In the genomic region with DNA sequence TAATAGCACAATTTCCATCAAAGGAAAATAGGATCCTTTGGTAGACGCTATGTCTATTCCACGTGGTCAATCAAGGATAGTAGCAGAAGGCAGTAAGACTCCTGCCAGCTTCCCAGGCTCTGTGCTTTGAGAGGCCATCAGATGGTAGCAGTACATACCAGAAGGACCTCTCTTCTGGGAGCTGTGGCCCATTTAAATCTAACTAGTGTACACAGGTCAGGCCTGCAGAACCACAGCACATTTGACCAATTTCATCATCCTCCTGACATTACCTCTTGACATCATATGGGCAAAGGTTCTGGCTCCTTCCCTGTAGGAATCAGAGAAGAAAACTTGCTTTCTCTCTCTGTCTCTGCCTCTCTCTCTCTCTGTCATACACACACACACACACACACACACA, we compare ENCODE assay signal across 16 cellular contexts.
DNase-seq lines count a peak whose midpoint lies in the region; ATAC-seq, FAIRE-seq and TF ChIP-seq lines count a peak whose summit lies in the region.
"Had no signal": no experiment of that assay in that cellular context is flagged by ENCODE, and none has a peak within 500 bp of the region (broad histone marks: within the 10 kb centered on the region; RNA-seq: fewer than 3 reads in every experiment).

No MANE protein-coding gene starts in this region.

- FAIRE-seq in H1 (lab: Jason Lieb, UNC): no peak
- FAIRE-seq: colon had no signal

- no peak overlapping the region for H3K4me3 Mint-ChIP-seq in activated naive CD8-positive, alpha-beta T cell treated with anti-CD3 and anti-CD28 coated beads, Interleukin-2, amount 50 U/mL, for 24 hours
- H3K4me3 Mint-ChIP-seq: natural killer cell treated with Interleukin-12 subunit alpha and Interleukin-12 subunit beta and Interleukin-15 and Interleukin-18, amount 100 ng/mL, for 72 hours had no signal

- H2BK120ac ChIP-seq in H1 (replicated peaks; ENCODE audit: low read depth, low read length): no peak overlapping the region
- H2BK120ac ChIP-seq in mesenchymal stem cell (ENCODE audit: low read depth, low read length): no peak overlapping the region

- H3K4me1 Mint-ChIP-seq in activated naive CD8-positive, alpha-beta T cell treated with anti-CD3 and anti-CD28 coated beads, Interleukin-2, amount 50 U/mL, for 24 hours: no peaks in the 10 kb centered on the region

- no peak overlapping the region for H3K23ac ChIP-seq in H1 (ENCODE audit: insufficient read length)
- H3K23ac ChIP-seq in mesenchymal stem cell (ENCODE audit: low read length in 2 of 2): no peak overlapping the region

- H3K4me2 ChIP-seq in Loucy (ENCODE audit: low read depth, low read length, poor library complexity, severe bottlenecking): no peak overlapping the region
- H3K4me2 ChIP-seq in H1 (ENCODE audit: insufficient read depth in 1 of 2, low read depth in 2 of 2, low read length in 2 of 2): no peak overlapping the region
- H3K4me2 ChIP-seq in mesenchymal stem cell (ENCODE audit: low read length, poor library complexity, severe bottlenecking): no peak overlapping the region
- no peak overlapping the region for H3K4me2 ChIP-seq in MM.1S (ENCODE audit: low read depth, low read length)

- ATAC-seq in GM21526 (IDR thresholded peaks at IDR 0.05; ENCODE audit: low FRiP score, unreplicated experiment): no peak
- no peak for ATAC-seq in activated naive CD8-positive, alpha-beta T cell treated with anti-CD3 and anti-CD28 coated beads, Interleukin-2, amount 50 U/mL, for 24 hours
- ATAC-seq: natural killer cell treated with Interleukin-12 subunit alpha and Interleukin-12 subunit beta and Interleukin-15 and Interleukin-18, amount 100 ng/mL, for 72 hours had no signal

- no peak for TF ChIP-seq POLR2A in H1 (IDR thresholded peaks at IDR 0.05; ENCODE audit: control extremely low read depth in 1 of 2, low read depth in 2 of 2, low read length in 2 of 2)

- no peaks in the 10 kb centered on the region for H3K4me1 ChIP-seq in Loucy (ENCODE audit: insufficient read depth, low read length, poor library complexity, severe bottlenecking)
- H3K4me1 ChIP-seq in H1 (replicated peaks in 1 of 4; ENCODE audit: control insufficient read depth in 3 of 4, insufficient read depth in 4 of 4, low read length in 3 of 4): no peaks in the 10 kb centered on the region
- no peaks in the 10 kb centered on the region for H3K4me1 ChIP-seq in mesenchymal stem cell (ENCODE audit: control insufficient read depth, insufficient read depth, low read depth, low read length)
- H3K4me1 ChIP-seq in MM.1S (ENCODE audit: low read length): no peaks in the 10 kb centered on the region
- H3K4me1 ChIP-seq: lower lobe of right lung, SJCRH30 had no signal

- H3K9me2 ChIP-seq in Loucy (replicated peaks; ENCODE audit: low read depth, low read length) (no peaks in the 10 kb centered on the region), MM.1S (replicated peaks; ENCODE audit: insufficient read depth, low read length) (no peaks in the 10 kb centered on the region)

- 100% methylated on average over 2 of the region's 2 CpGs; no CpG with 5 or more reads in 1 of the 2 experiments for WGBS in H1 (ENCODE audit: extremely low coverage in 1 of 2, insufficient coverage in 1 of 2, insufficient read length in 1 of 2, insufficient replicate concordance in 2 of 2, low coverage in 1 of 2, low lambda C conversion rate in 2 of 2, missing lambda C conversion rate in 1 of 2), 2 experiments
- WGBS in mesenchymal stem cell: 93% methylated on average over 2 of the region's 2 CpGs

- H3K9ac ChIP-seq in Loucy (ENCODE audit: low read depth, low read length, poor library complexity, severe bottlenecking) (no peak overlapping the region), H1 (replicated peaks in 1 of 4; ENCODE audit: extremely low read depth in 1 of 4, low read depth in 3 of 4, low read length in 3 of 4) (no peak overlapping the region), mesenchymal stem cell (ENCODE audit: low read length) (no peak overlapping the region), MM.1S (ENCODE audit: low read length) (no peak overlapping the region)

- no peak overlapping the region for H2AK5ac ChIP-seq in H1 (ENCODE audit: low read depth, low read length)
- H2AK5ac ChIP-seq in mesenchymal stem cell (ENCODE audit: low read length, severe bottlenecking): no peak overlapping the region

- H3K18ac ChIP-seq in H1 (ENCODE audit: extremely low read depth, low read length) (no peak overlapping the region), mesenchymal stem cell (ENCODE audit: low read depth in 1 of 2, low read length in 2 of 2) (no peak overlapping the region)

- peaks cover 3% of the 10 kb centered on the region for H3K27me3 Mint-ChIP-seq in activated naive CD8-positive, alpha-beta T cell treated with anti-CD3 and anti-CD28 coated beads, Interleukin-2, amount 50 U/mL, for 24 hours

- 0 out of 2 replicates have a peak, but pooled peaks have one; percentile 17 for TF ChIP-seq CTCF in Loucy (conservative IDR thresholded peaks at IDR 0.05; ENCODE audit: low read length)
- no peak for TF ChIP-seq CTCF in H1 (IDR thresholded peaks at IDR 0.05; ENCODE audit: control extremely low read depth in 1 of 3, insufficient read depth in 1 of 3, low read depth in 1 of 3, low read length in 3 of 3)
- TF ChIP-seq CTCF in MM.1S (IDR thresholded peaks at IDR 0.05; ENCODE audit: low read length): no peak

- CTCF ChIA-PET in H1 (lab: Charles Lee; ENCODE audit: partially characterized antibody): interaction anchor here (0.6 to 1.9 kb wide), 5 partner anchors 8 to 551 kb away, joined by 3 to 5 read pairs (median 3); no protein-coding TSS in a partner anchor

- no peak overlapping the region for H3K27ac ChIP-seq in H1 (ENCODE audit: low read depth, low read length)
- H3K27ac ChIP-seq in mesenchymal stem cell (ENCODE audit: low read length, poor library complexity, severe bottlenecking): no peak overlapping the region
- H3K27ac ChIP-seq in MM.1S (ENCODE audit: low read length): no peak overlapping the region
- H3K27ac ChIP-seq: lower lobe of right lung, SJCRH30 had no signal

- H3F3A ChIP-seq in Loucy (ENCODE audit: low read depth): no peaks in the 10 kb centered on the region
- no peaks in the 10 kb centered on the region for H3F3A ChIP-seq in MM.1S (ENCODE audit: insufficient read depth, low read length)

- no peaks in the 10 kb centered on the region for H3K23me2 ChIP-seq in H1 (ENCODE audit: low read depth, low read length)

- no peak overlapping the region for H2BK5ac ChIP-seq in H1 (ENCODE audit: low read depth, low read length)
- H2BK5ac ChIP-seq in mesenchymal stem cell (ENCODE audit: low read depth, low read length, poor library complexity, severe bottlenecking): no peak overlapping the region

- no peak overlapping the region for H3K14ac ChIP-seq in H1 (ENCODE audit: insufficient read length)
- H3K14ac ChIP-seq in mesenchymal stem cell (ENCODE audit: low read length in 2 of 2): peak overlapping the region in 1 of 2 experiments; percentile 49

- POLR2A ChIA-PET in H1 (lab: Charles Lee; ENCODE audit: partially characterized antibody): no interaction called here

- H4K91ac ChIP-seq in H1 (replicated peaks; ENCODE audit: insufficient read length, low read length) (no peak overlapping the region), mesenchymal stem cell (ENCODE audit: low read length) (no peak overlapping the region)

- H3K4ac ChIP-seq in H1 (replicated peaks; ENCODE audit: insufficient read length, low read depth, low read length) (no peak overlapping the region), mesenchymal stem cell (ENCODE audit: low read depth in 1 of 2, low read length in 2 of 2) (no peak overlapping the region)

- TF ChIP-seq EP300 in H1 (IDR thresholded peaks at IDR 0.05; ENCODE audit: borderline replicate concordance in 1 of 2, low read depth in 2 of 2, low read length in 2 of 2): no peak

- H3K4me3 ChIP-seq in Loucy (ENCODE audit: low read length, poor library complexity, severe bottlenecking) (no peak overlapping the region), H1 (ENCODE audit: extremely low read depth in 1 of 4, insufficient read depth in 2 of 4, low read depth in 3 of 4, low read length in 4 of 4) (no peak overlapping the region), mesenchymal stem cell (ENCODE audit: insufficient read depth in 1 of 2, low read depth in 1 of 2, low read length in 2 of 2) (no peak overlapping the region), MM.1S (ENCODE audit: low read length) (no peak overlapping the region)
- H3K4me3 ChIP-seq: lower lobe of right lung, SJCRH30 had no signal

- H3K79me1 ChIP-seq in H1 (ENCODE audit: low read depth, low read length): no peaks in the 10 kb centered on the region
- H3K79me1 ChIP-seq in mesenchymal stem cell (replicated peaks; ENCODE audit: low read length, poor library complexity, severe bottlenecking): no peaks in the 10 kb centered on the region

- H2BK15ac ChIP-seq in H1 (ENCODE audit: low read length) (no peak overlapping the region), mesenchymal stem cell (ENCODE audit: low read depth, poor library complexity, severe bottlenecking) (no peak overlapping the region)

- DNase-seq in EL (peak; percentile 12), H1 (ENCODE audit: low read depth in 1 of 2, low spot score in 2 of 2) (no peak), mesenchymal stem cell (peak; percentile 46), MM.1S (no peak), NCI-H1436 (lab: John Stamatoyannopoulos, UW) (no peak)
- no peak for DNase-seq in activated naive CD8-positive, alpha-beta T cell treated with anti-CD3 and anti-CD28 coated beads, Interleukin-2, amount 50 U/mL, for 24 hours
- DNase-seq: activated T-cell treated with anti-CD3 and anti-CD28 coated beads, Interleukin-2, amount 50 U/mL, for 48 hours; COR-L47; lower lobe of right lung; NCI-H1105; NCI-H345 had no signal

- H3K9me3 ChIP-seq in Loucy (ENCODE audit: insufficient read depth, low read depth, low read length) (no peaks in the 10 kb centered on the region), H1 (ENCODE audit: insufficient read depth in 2 of 2, low read depth in 1 of 2, low read length in 1 of 2) (no peaks in the 10 kb centered on the region), mesenchymal stem cell (ENCODE audit: control insufficient read depth, low read length) (peaks cover 3% of the 10 kb centered on the region), MM.1S (replicated peaks; ENCODE audit: insufficient read depth, low read length) (no peaks in the 10 kb centered on the region)
- H3K9me3 ChIP-seq: lower lobe of right lung, SJCRH30 had no signal

- H3K79me2 ChIP-seq in Loucy (ENCODE audit: insufficient read depth, low read length): no peaks in the 10 kb centered on the region
- no peaks in the 10 kb centered on the region for H3K79me2 ChIP-seq in H1 (ENCODE audit: control insufficient read depth in 1 of 2, insufficient read depth in 2 of 2, low read length in 2 of 2)
- no peaks in the 10 kb centered on the region for H3K79me2 ChIP-seq in MM.1S (ENCODE audit: low read length)

- H3K36me3 ChIP-seq in Loucy (ENCODE audit: insufficient read depth, low read length) (no peaks in the 10 kb centered on the region), H1 (ENCODE audit: control insufficient read depth in 2 of 4, insufficient read depth in 4 of 4, low read length in 3 of 4) (no peaks in the 10 kb centered on the region), mesenchymal stem cell (ENCODE audit: control insufficient read depth in 1 of 2, insufficient read depth in 2 of 2, low read depth in 1 of 2, low read length in 2 of 2) (no peaks in the 10 kb centered on the region), MM.1S (replicated peaks; ENCODE audit: insufficient read depth, low read length) (no peaks in the 10 kb centered on the region)
- H3K36me3 ChIP-seq: lower lobe of right lung, SJCRH30 had no signal

- H3K36me3 Mint-ChIP-seq in activated naive CD8-positive, alpha-beta T cell treated with anti-CD3 and anti-CD28 coated beads, Interleukin-2, amount 50 U/mL, for 24 hours (ENCODE audit: low read depth): no peaks in the 10 kb centered on the region
- H3K36me3 Mint-ChIP-seq: natural killer cell treated with Interleukin-12 subunit alpha and Interleukin-12 subunit beta and Interleukin-15 and Interleukin-18, amount 100 ng/mL, for 72 hours had no signal

- peak; percentile 43 to 48; a peak in 3 of 4 replicates for TF ChIP-seq RAD21 in H1 (IDR thresholded peaks at IDR 0.05 in 1 of 2, conservative IDR thresholded peaks at IDR 0.05 in 1 of 2; ENCODE audit: low read depth in 2 of 2, low read length in 2 of 2)

- H2BK20ac ChIP-seq in H1 (ENCODE audit: low read length): no peak overlapping the region

- no peak overlapping the region for H3K56ac ChIP-seq in H1 (replicated peaks; ENCODE audit: insufficient read length, low read depth, low read length)

- no peak overlapping the region for H3K27ac Mint-ChIP-seq in activated naive CD8-positive, alpha-beta T cell treated with anti-CD3 and anti-CD28 coated beads, Interleukin-2, amount 50 U/mL, for 24 hours
- H3K27ac Mint-ChIP-seq: natural killer cell treated with Interleukin-12 subunit alpha and Interleukin-12 subunit beta and Interleukin-15 and Interleukin-18, amount 100 ng/mL, for 72 hours had no signal

- no peaks in the 10 kb centered on the region for H3K9me3 Mint-ChIP-seq in activated naive CD8-positive, alpha-beta T cell treated with anti-CD3 and anti-CD28 coated beads, Interleukin-2, amount 50 U/mL, for 24 hours

- H3K27me3 ChIP-seq in Loucy (ENCODE audit: insufficient read depth, low read length, poor library complexity, severe bottlenecking) (no peaks in the 10 kb centered on the region), H1 (replicated peaks in 1 of 4; ENCODE audit: control insufficient read depth in 3 of 4, extremely low read depth in 1 of 4, insufficient read depth in 3 of 4, low read length in 3 of 4) (no peaks in the 10 kb centered on the region), mesenchymal stem cell (ENCODE audit: control insufficient read depth in 1 of 2, insufficient read depth in 1 of 2, low read length in 2 of 2) (no peaks in the 10 kb centered on the region), MM.1S (replicated peaks; ENCODE audit: insufficient read depth, low read length) (no peaks in the 10 kb centered on the region)
- H3K27me3 ChIP-seq: SJCRH30 had no signal

- H4K5ac ChIP-seq in H1 (ENCODE audit: insufficient read length, low read depth, low read length): no peak overlapping the region

- H4K8ac ChIP-seq in H1 (ENCODE audit: extremely low read depth, insufficient read depth, low read length) (no peak overlapping the region), mesenchymal stem cell (ENCODE audit: low read length) (no peak overlapping the region)

- H4K20me1 ChIP-seq in Loucy (ENCODE audit: insufficient read depth, low read length, poor library complexity, severe bottlenecking): no peaks in the 10 kb centered on the region
- no peaks in the 10 kb centered on the region for H4K20me1 ChIP-seq in H1 (replicated peaks in 1 of 2; ENCODE audit: control insufficient read depth in 1 of 2, insufficient read depth in 2 of 2, low read length in 2 of 2)
- no peaks in the 10 kb centered on the region for H4K20me1 ChIP-seq in MM.1S (ENCODE audit: insufficient read depth, low read length)

- H2BK12ac ChIP-seq in H1 (ENCODE audit: low read depth, low read length) (no peak overlapping the region), mesenchymal stem cell (ENCODE audit: low read length in 2 of 2) (no peak overlapping the region)

- H2AFZ ChIP-seq in Loucy (ENCODE audit: low read length): no peak overlapping the region
- no peak overlapping the region for H2AFZ ChIP-seq in H1 (ENCODE audit: low read length)
- no peak overlapping the region for H2AFZ ChIP-seq in mesenchymal stem cell (ENCODE audit: low read depth, low read length)
- H2AFZ ChIP-seq in MM.1S (ENCODE audit: low read length): no peak overlapping the region

Comparison
In these comparisons a context has a peak if more than half of its experiments do, and no peak if none do; other contexts are left out.
1. DNase-seq: peak in EL (single experiment) and mesenchymal stem cell (single experiment); none in H1 (0 of 2), MM.1S (single experiment), NCI-H1436 (single experiment) and activated naive CD8-positive, alpha-beta T cell treated with anti-CD3 and anti-CD28 coated beads, Interleukin-2, amount 50 U/mL, for 24 hours (single experiment).